In genomic region chr6:26311385-26312095, GRCh38 we compare ENCODE assay signal across 8 cellular contexts. TPM values are rescaled to one million over a fixed set of nuclear protein-coding genes. Genes with fewer than 3 reads are reported as not detected.
DNase-seq lines count a peak whose midpoint lies in the region; ATAC-seq, FAIRE-seq and TF ChIP-seq lines count a peak whose summit lies in the region.

No MANE protein-coding gene starts in this region.

- peaks cover 11% of the 10 kb centered on the region for H3K9me3 Mint-ChIP-seq in CD4-positive, alpha-beta T cell

- no peak overlapping the region for H3K27ac ChIP-seq in CD4-positive, alpha-beta T cell (ENCODE audit: low read depth, low read length)
- H3K27ac ChIP-seq in thymus (ENCODE audit: low read depth) = peak overlapping the region; percentile 36

- H3K27me3 Mint-ChIP-seq in CD4-positive, alpha-beta T cell = peaks cover 30% of the 10 kb centered on the region

- no peaks in the 10 kb centered on the region for H3K4me1 ChIP-seq in thymus (ENCODE audit: control insufficient read depth, insufficient read depth, low read length)

- H3K27ac Mint-ChIP-seq in CD4-positive, alpha-beta T cell = peak overlapping the region; percentile 93

- H3K36me3 ChIP-seq in thymus (ENCODE audit: control insufficient read depth, insufficient read depth) = no peaks in the 10 kb centered on the region

- no peak for TF ChIP-seq CTCF in CD4-positive, alpha-beta T cell (IDR thresholded peaks at IDR 0.05)
- TF ChIP-seq CTCF in epithelial cell of esophagus (IDR thresholded peaks at IDR 0.05; ENCODE audit: insufficient read depth, low read depth, low read length, missing control alignments) = no peak
- TF ChIP-seq CTCF in D721Med (IDR thresholded peaks at IDR 0.05; ENCODE audit: insufficient read depth, missing control alignments) = no peak

- ATAC-seq in CD4-positive, alpha-beta T cell (ENCODE audit: poor library complexity) = peak; percentile 54
- peak; percentile 25 for ATAC-seq in HG02759 (IDR thresholded peaks at IDR 0.05; ENCODE audit: unreplicated experiment)

- H3K4me1 Mint-ChIP-seq in CD4-positive, alpha-beta T cell (ENCODE audit: low read depth) = peaks cover 44% of the 10 kb centered on the region

- POLR2A ChIA-PET in CD4-positive, alpha-beta T cell (lab: Charles Lee) = interaction anchor here (1.1 to 4.5 kb wide), 9 partner anchors 11 to 257 kb away, joined by 3 to 27 read pairs (median 10); partner anchors contain the start of gene HMGN4

- intact Hi-C loops in CD4-positive, alpha-beta T cell (cut with DNase I, micrococcal nuclease) = loop anchor here (1.0 to 10.0 kb wide), 8 partner anchors 17 to 1166 kb away; a partner anchor contains a TSS

- no peaks in the 10 kb centered on the region for H3K27me3 ChIP-seq in CD4-positive, alpha-beta T cell (ENCODE audit: control insufficient read depth, insufficient read depth, low read length)
- H3K27me3 ChIP-seq in thymus (ENCODE audit: control insufficient read depth, insufficient read depth) = no peaks in the 10 kb centered on the region

- H3K4me3 Mint-ChIP-seq in CD4-positive, alpha-beta T cell = peak overlapping the region; percentile 92

- CTCF ChIA-PET in CD4-positive, alpha-beta T cell (lab: Charles Lee) = interaction anchor here (1.0 to 1.2 kb wide), 3 partner anchors 10 to 284 kb away, joined by 3 read pairs; a partner anchor contains a TSS

- DNase-seq in CD4-positive, alpha-beta T cell = peak in 7 of 10 experiments; percentile 15 to 53 (median 43)
- peak; percentile 46 to 61 for DNase-seq in NCI-H526 (lab: John Stamatoyannopoulos, UW)
- peak; percentile 55 to 68 for DNase-seq in activated CD4-positive, alpha-beta T cell treated with anti-CD3 and anti-CD28 coated beads, Interleukin-2, amount 50 U/mL, for 48 hours
- DNase-seq in epithelial cell of esophagus (ENCODE audit: low read depth) = peak; percentile 84
- peak; percentile 49 for DNase-seq in mucosa of gallbladder (ENCODE audit: low spot score)
- DNase-seq in D721Med (ENCODE audit: insufficient read length, low spot score) = no peak

- FAIRE-seq in D721Med (lab: Jason Lieb, UNC) = no peak

- WGBS in thymus = 15% methylated on average over 18 of the region's 18 CpGs

- H3K36me3 Mint-ChIP-seq in CD4-positive, alpha-beta T cell (ENCODE audit: low read depth) = peaks cover 38% of the 10 kb centered on the region

- peak overlapping the region; percentile 87 for H3K4me3 ChIP-seq in epithelial cell of esophagus (ENCODE audit: low read length)
- no peak overlapping the region for H3K4me3 ChIP-seq in thymus (ENCODE audit: low read length)

- no peaks in the 10 kb centered on the region for H3K9me3 ChIP-seq in CD4-positive, alpha-beta T cell (ENCODE audit: control insufficient read depth, low read length)
- no peaks in the 10 kb centered on the region for H3K9me3 ChIP-seq in thymus (ENCODE audit: control insufficient read depth)

RNA-seq across cellular contexts. Expression of gene BTN3A2, which starts 53.5 kb away (rescaled TPM):
- 10 to 100 TPM; 40.6 to 45.5 TPM for total RNA-seq in CD4-positive, alpha-beta T cell
- 53.1 TPM for total RNA-seq in mucosa of gallbladder
- 43.1 TPM for polyA plus RNA-seq in thymus
